8 cellular contexts compared by ENCODE assay signal in the genomic region with DNA sequence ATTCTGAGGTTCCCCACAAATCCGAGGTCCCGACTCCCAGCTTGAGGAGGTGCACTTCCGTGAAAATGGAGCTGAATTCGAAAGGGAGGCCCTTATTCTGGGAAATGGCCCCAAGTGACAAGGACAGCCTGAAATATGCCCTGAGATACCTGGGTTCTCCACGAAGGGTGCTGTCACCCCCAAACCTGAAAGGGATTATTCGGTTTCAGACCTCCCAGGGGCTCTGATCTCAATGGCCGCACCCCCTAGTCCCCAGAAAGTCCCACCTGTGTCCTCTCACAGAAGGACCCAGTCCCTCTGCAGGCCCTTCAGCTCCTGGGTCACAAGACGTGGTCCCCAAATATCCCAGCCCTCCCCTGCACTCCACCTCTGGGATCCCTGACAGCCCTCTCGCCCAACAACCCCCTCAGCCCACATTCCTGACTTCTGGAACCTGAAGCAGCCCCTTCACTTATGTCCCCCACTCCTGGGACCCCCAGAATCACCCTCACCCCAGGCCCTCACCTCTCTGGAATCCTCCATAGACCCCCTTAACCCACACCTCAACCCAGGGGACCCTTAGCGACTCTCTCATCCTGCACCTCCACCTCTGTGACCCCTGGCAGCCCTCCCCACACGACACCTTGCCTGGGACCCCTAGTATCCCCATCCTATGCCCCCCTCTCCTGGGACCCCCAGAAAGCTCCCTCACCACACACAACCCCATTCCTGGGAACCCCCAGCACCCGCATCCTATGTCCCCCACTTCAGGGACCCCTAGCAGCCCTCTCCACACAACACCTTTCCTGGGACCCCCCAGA. TPM values are rescaled to one million over a fixed set of nuclear protein-coding genes. Genes with fewer than 3 reads are reported as not detected.
A peak's percentile ranks its signal among the peaks of the same experiment; 100 is the strongest.
DNase-seq lines count a peak whose midpoint lies in the region; ATAC-seq and TF ChIP-seq lines count a peak whose summit lies in the region.
"Had no signal": no experiment of that assay in that cellular context is flagged by ENCODE, and none has a peak within 500 bp of the region (broad histone marks: within the 10 kb centered on the region; RNA-seq: fewer than 3 reads in every experiment).

No MANE protein-coding gene starts in this region.

- intact Hi-C loops in HCT116 (cut with micrococcal nuclease): loop anchor here (5.0 kb wide), 1 partner anchor 33 kb away; no protein-coding TSS in a partner anchor
- intact Hi-C loops in activated CD8-positive, alpha-beta T cell treated with anti-CD3 and anti-CD28 coated beads for 36 hours (cut with micrococcal nuclease): loop anchor here (10.0 kb wide), 1 partner anchor 100 kb away; a partner anchor contains a TSS

- no peak for DNase-seq in HCT116 (ENCODE audit: low read depth, low spot score)
- DNase-seq in activated CD8-positive, alpha-beta T cell treated with anti-CD3 and anti-CD28 coated beads for 36 hours: no peak
- DNase-seq in stimulated activated naive B cell treated with anti-CD40 and anti-IgM and Interleukin-4, amounts not matched to agents 10 μg/mL and 1 μg/mL and 100 μg/mL, for 72 hours: no peak
- DNase-seq in glomerular visceral epithelial cell (ENCODE audit: extremely low spot score): no peak

- CTCF ChIA-PET in HCT116 (lab: Charles Lee): interaction anchor here (0.7 to 2.5 kb wide), 8 partner anchors 8 to 224 kb away, joined by 3 to 24 read pairs (median 5); a partner anchor contains a TSS
- CTCF ChIA-PET in activated CD8-positive, alpha-beta T cell treated with anti-CD3 and anti-CD28 coated beads for 36 hours (lab: Charles Lee): interaction anchor here (1.3 to 3.1 kb wide), 3 partner anchors 14 to 43 kb away, joined by 6 to 25 read pairs (median 8); a partner anchor contains a TSS

- no peak for TF ChIP-seq RAD21 in HCT116 (IDR thresholded peaks at IDR 0.05; ENCODE audit: low read depth)

- peak overlapping the region; percentile 86 for H3K27ac ChIP-seq in HCT116 (ENCODE audit: low read depth, low read length)

- H3K4me3 Mint-ChIP-seq in activated CD8-positive, alpha-beta T cell treated with anti-CD3 and anti-CD28 coated beads for 36 hours: peak overlapping the region; percentile 86
- peak overlapping the region; percentile 86 to 92 for H3K4me3 Mint-ChIP-seq in stimulated activated naive B cell treated with anti-CD40 and anti-IgM and Interleukin-4, amounts not matched to agents 10 μg/mL and 1 μg/mL and 100 μg/mL, for 72 hours

- H3K9ac ChIP-seq in HCT116 (ENCODE audit: low read length): peak overlapping the region; percentile 51

- TF ChIP-seq CTCF in HCT116 (IDR thresholded peaks at IDR 0.05 in 2 of 3, conservative IDR thresholded peaks at IDR 0.05 in 1 of 3; ENCODE audit: borderline replicate concordance in 1 of 3, insufficient read depth in 1 of 3, low read depth in 2 of 3, low read length in 2 of 3): no peak
- no peak for TF ChIP-seq CTCF in activated CD8-positive, alpha-beta T cell treated with anti-CD3 and anti-CD28 coated beads for 36 hours (IDR thresholded peaks at IDR 0.05)

- H2AFZ ChIP-seq in HCT116 (ENCODE audit: low read depth, low read length, poor library complexity, severe bottlenecking): peak overlapping the region; percentile 84

- H3K27ac Mint-ChIP-seq in activated CD8-positive, alpha-beta T cell treated with anti-CD3 and anti-CD28 coated beads for 36 hours: peak overlapping the region; percentile 96
- H3K27ac Mint-ChIP-seq in stimulated activated naive B cell treated with anti-CD40 and anti-IgM and Interleukin-4, amounts not matched to agents 10 μg/mL and 1 μg/mL and 100 μg/mL, for 72 hours: peak overlapping the region; percentile 95

- H3K27me3 ChIP-seq in HCT116 (ENCODE audit: insufficient read depth, low read length): no peaks in the 10 kb centered on the region

- H3K36me3 Mint-ChIP-seq in activated CD8-positive, alpha-beta T cell treated with anti-CD3 and anti-CD28 coated beads for 36 hours (ENCODE audit: low read depth): peaks cover under 1% of the 10 kb centered on the region
- peaks cover 0 to under 1% of the 10 kb centered on the region in 2 donors for H3K36me3 Mint-ChIP-seq in stimulated activated naive B cell treated with anti-CD40 and anti-IgM and Interleukin-4, amounts not matched to agents 10 μg/mL and 1 μg/mL and 100 μg/mL, for 72 hours
- H3K36me3 Mint-ChIP-seq: mesothelial cell of epicardium had no signal

- peak overlapping the region; percentile 92 for H3K4me2 ChIP-seq in HCT116 (ENCODE audit: low read length)

- TF ChIP-seq POLR2A in HCT116 (IDR thresholded peaks at IDR 0.05; ENCODE audit: borderline replicate concordance, extremely low read depth, insufficient read depth, insufficient read length): no peak

- no peaks in the 10 kb centered on the region for H4K20me1 ChIP-seq in HCT116 (ENCODE audit: insufficient read depth)

- no peaks in the 10 kb centered on the region for H3K79me2 ChIP-seq in HCT116 (ENCODE audit: insufficient read depth, low read length)

- H3K9me2 ChIP-seq in HCT116 (ENCODE audit: insufficient read depth): no peaks in the 10 kb centered on the region

- peak overlapping the region in 1 of 2 experiments; percentile 24; a peak in 3 of 4 replicates for H3K4me3 ChIP-seq in HCT116 (replicated peaks in 1 of 2; ENCODE audit: low read depth in 1 of 2, low read length in 2 of 2)
- peak overlapping the region; percentile 14 for H3K4me3 ChIP-seq in iPS-11a (ENCODE audit: low read depth, low read length)

- BruUV-seq in HCT116 (replicated peaks; lab: Mats Ljungman, UMichigan): TSS peak; percentile 97

- RAD21 ChIA-PET in HCT116 (lab: Charles Lee; ENCODE audit: low non-redundant PET in 1 of 2, low total read pairs in 2 of 2, uncharacterized antibody in 2 of 2, unreplicated experiment in 2 of 2): interaction anchor here in 1 of 2 experiments (0.8 kb wide), 1 partner anchor 27 kb away, joined by 4 read pairs; a partner anchor contains a TSS

- no peaks in the 10 kb centered on the region for H3K27me3 Mint-ChIP-seq in activated CD8-positive, alpha-beta T cell treated with anti-CD3 and anti-CD28 coated beads for 36 hours
- H3K27me3 Mint-ChIP-seq in stimulated activated naive B cell treated with anti-CD40 and anti-IgM and Interleukin-4, amounts not matched to agents 10 μg/mL and 1 μg/mL and 100 μg/mL, for 72 hours: no peaks in the 10 kb centered on the region

- POLR2A ChIA-PET in HCT116 (lab: Charles Lee): interaction anchor here (1.2 to 2.4 kb wide), 4 partner anchors 10 to 34 kb away, joined by 3 to 30 read pairs (median 6); a partner anchor contains a TSS
- POLR2A ChIA-PET in activated CD8-positive, alpha-beta T cell treated with anti-CD3 and anti-CD28 coated beads for 36 hours (lab: Charles Lee): interaction anchor here (0.8 to 1.6 kb wide), 10 partner anchors 9 to 254 kb away, joined by 3 to 7 read pairs (median 3); a partner anchor contains a TSS

- ATAC-seq in HCT116 (no peak), HG02678 (IDR thresholded peaks at IDR 0.05; ENCODE audit: unreplicated experiment) (no peak), GM19397 (IDR thresholded peaks at IDR 0.05; ENCODE audit: unreplicated experiment) (no peak)
- no peak for ATAC-seq in activated CD8-positive, alpha-beta T cell treated with anti-CD3 and anti-CD28 coated beads for 36 hours
- ATAC-seq in stimulated activated naive B cell treated with anti-CD40 and anti-IgM and Interleukin-4, amounts not matched to agents 10 μg/mL and 1 μg/mL and 100 μg/mL, for 72 hours (replicated peaks): no peak

- H3K9me3 Mint-ChIP-seq in activated CD8-positive, alpha-beta T cell treated with anti-CD3 and anti-CD28 coated beads for 36 hours: no peaks in the 10 kb centered on the region
- H3K9me3 Mint-ChIP-seq in stimulated activated naive B cell treated with anti-CD40 and anti-IgM and Interleukin-4, amounts not matched to agents 10 μg/mL and 1 μg/mL and 100 μg/mL, for 72 hours: no peaks in the 10 kb centered on the region
- H3K9me3 Mint-ChIP-seq: mesothelial cell of epicardium had no signal

- peaks cover 10% of the 10 kb centered on the region for H3K4me1 Mint-ChIP-seq in activated CD8-positive, alpha-beta T cell treated with anti-CD3 and anti-CD28 coated beads for 36 hours (ENCODE audit: low read depth)
- peaks cover 12 to 29% of the 10 kb centered on the region in 2 donors for H3K4me1 Mint-ChIP-seq in stimulated activated naive B cell treated with anti-CD40 and anti-IgM and Interleukin-4, amounts not matched to agents 10 μg/mL and 1 μg/mL and 100 μg/mL, for 72 hours

- H3K36me3 ChIP-seq in HCT116 (ENCODE audit: control insufficient read depth in 1 of 2, insufficient read depth in 2 of 2, low read length in 2 of 2): no peaks in the 10 kb centered on the region

- H3K4me1 ChIP-seq in HCT116 (ENCODE audit: control insufficient read depth in 1 of 2, insufficient read depth in 2 of 2, low read length in 2 of 2): peaks cover 5 to 24% of the 10 kb centered on the region in 2 experiments

- no peaks in the 10 kb centered on the region for H3K9me3 ChIP-seq in HCT116 (ENCODE audit: control insufficient read depth in 1 of 2, insufficient read depth in 1 of 2, low read depth in 1 of 2, low read length in 2 of 2)

TF ChIP-seq in HCT116, 20 proteins besides CTCF, POLR2A, EP300 and RAD21 (continues in another document):
- TF ChIP-seq EGR1 (IDR thresholded peaks at IDR 0.05; ENCODE audit: low read depth): no peak

RNA-seq across cellular contexts. Expression of a gene that starts 0.6 kb away (rescaled TPM):
- total RNA-seq in HCT116 (2021; ENCODE audit: unreplicated experiment): 0.49 TPM
- 0.44 and 0.62 TPM in 2 replicates for polyA plus RNA-seq in HCT116 (2012)
- under 1 TPM in 1 of 2 experiments, not detected in 1; 0.38 TPM for total RNA-seq in activated CD8-positive, alpha-beta T cell treated with anti-CD3 and anti-CD28 coated beads for 36 hours
- total RNA-seq: mesothelial cell of epicardium had no signal

RNA-seq across cellular contexts. Expression of a gene that starts 1.0 kb away (rescaled TPM):
- total RNA-seq in HCT116 (2021; ENCODE audit: unreplicated experiment): 13.2 TPM
- polyA plus RNA-seq in HCT116 (2012): 10.1 and 10.6 TPM in 2 replicates
- 10 to 100 TPM; 19.4 to 21.7 TPM for total RNA-seq in activated CD8-positive, alpha-beta T cell treated with anti-CD3 and anti-CD28 coated beads for 36 hours

RNA-seq across cellular contexts. Expression of a gene that starts 26.6 kb away (rescaled TPM):
- 212 TPM for total RNA-seq in HCT116 (2021; ENCODE audit: unreplicated experiment)
- 235 and 236 TPM in 2 replicates for polyA plus RNA-seq in HCT116 (2012)
- 10 to 100 TPM; 66.3 to 66.7 TPM for total RNA-seq in activated CD8-positive, alpha-beta T cell treated with anti-CD3 and anti-CD28 coated beads for 36 hours

RNA-seq across cellular contexts. Expression of a gene that starts 28.7 kb away (rescaled TPM):
- total RNA-seq in HCT116 (2021; ENCODE audit: unreplicated experiment): 26.2 TPM
- polyA plus RNA-seq in HCT116 (2012): 25.2 and 27.0 TPM in 2 replicates
- under 1 TPM; 0.13 to 0.18 TPM for total RNA-seq in activated CD8-positive, alpha-beta T cell treated with anti-CD3 and anti-CD28 coated beads for 36 hours

RNA-seq across cellular contexts. Expression of a gene that starts 39.4 kb away (rescaled TPM):
- 92.9 TPM for total RNA-seq in HCT116 (2021; ENCODE audit: unreplicated experiment)
- 191 and 197 TPM in 2 replicates for polyA plus RNA-seq in HCT116 (2012)
- 100 to 1,000 TPM; 189 to 191 TPM for total RNA-seq in activated CD8-positive, alpha-beta T cell treated with anti-CD3 and anti-CD28 coated beads for 36 hours
